In the genomic region with DNA sequence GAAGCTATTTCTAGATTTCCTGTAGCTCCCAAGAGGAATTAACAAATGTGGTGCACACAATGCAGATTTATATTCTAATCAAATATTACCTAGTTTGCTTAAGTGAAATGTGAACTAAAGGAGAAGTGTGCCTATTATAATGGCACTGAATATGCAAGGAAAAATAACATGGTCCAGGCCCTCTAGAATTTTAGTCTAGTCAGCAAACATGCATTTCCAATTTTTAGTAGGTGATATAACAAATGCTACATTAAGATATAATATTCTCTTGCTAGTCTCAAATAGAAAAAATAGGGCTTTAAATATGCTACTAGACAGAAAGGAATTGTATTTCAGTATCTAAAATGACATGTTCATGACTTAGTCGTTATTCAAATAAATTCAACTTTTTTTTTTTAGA, we compare ENCODE assay signal across 22 cellular contexts.
DNase-seq lines count a peak whose midpoint lies in the region; ATAC-seq, FAIRE-seq and TF ChIP-seq lines count a peak whose summit lies in the region.
"Had no signal": no experiment of that assay in that cellular context is flagged by ENCODE, and none has a peak within 500 bp of the region (broad histone marks: within the 10 kb centered on the region; RNA-seq: fewer than 3 reads in every experiment).

No MANE protein-coding gene starts in this region.

- 0% methylated on average over 1 of the region's 1 CpG for WGBS in HepG2 (ENCODE audit: low lambda C conversion rate)
- WGBS in right lobe of liver (ENCODE audit: insufficient coverage, low coverage, low lambda C conversion rate, missing lambda C conversion rate) = 50% methylated on average over 1 of the region's 1 CpG
- 33% methylated on average over 1 of the region's 1 CpG for WGBS in K562 (ENCODE audit: insufficient coverage, low coverage, missing lambda C conversion rate)

- TF ChIP-seq RAD21 in HepG2 (CRISPR knock-in tag; IDR thresholded peaks at IDR 0.05) (no peak), K562 (CRISPR knock-in tag; conservative IDR thresholded peaks at IDR 0.05 in 1 of 2, IDR thresholded peaks at IDR 0.05 in 1 of 2) (no peak)

- H3K9me1 ChIP-seq in K562 (ENCODE audit: control insufficient read depth, insufficient read depth, low read length) = no peaks in the 10 kb centered on the region

- H3K4me1 ChIP-seq in HepG2 (ENCODE audit: insufficient read depth, low read length) = no peaks in the 10 kb centered on the region
- H3K4me1 ChIP-seq in right lobe of liver = no peaks in the 10 kb centered on the region
- peaks cover 11% of the 10 kb centered on the region; the same call in 1 of the 2 replicates for H3K4me1 ChIP-seq in BLaER1
- no peaks in the 10 kb centered on the region for H3K4me1 ChIP-seq in K562 (replicated peaks in 1 of 2; ENCODE audit: control insufficient read depth in 2 of 2, insufficient read depth in 2 of 2, low read length in 2 of 2)
- H3K4me1 ChIP-seq: BE2C, Caco-2 had no signal

- H3K9ac ChIP-seq in HepG2 (ENCODE audit: insufficient read depth, low read depth, low read length) (no peak overlapping the region), BLaER1 (no peak overlapping the region), K562 (ENCODE audit: insufficient read depth in 1 of 2, low read depth in 2 of 2, low read length in 2 of 2) (no peak overlapping the region)
- H3K9ac ChIP-seq: BLaER1 treated with 17β-estradiol and CSF1 and Interleukin-3, amounts not matched to agents 10 nM and 100 nM had no signal

- H3K36me3 ChIP-seq in HepG2 (replicated peaks in 1 of 2; ENCODE audit: control insufficient read depth in 1 of 2, insufficient read depth in 2 of 2, low read length in 2 of 2) = no peaks in the 10 kb centered on the region
- no peaks in the 10 kb centered on the region for H3K36me3 ChIP-seq in right lobe of liver
- no peaks in the 10 kb centered on the region for H3K36me3 ChIP-seq in BLaER1
- H3K36me3 ChIP-seq in K562 (ENCODE audit: control insufficient read depth, insufficient read depth, low read length) = no peaks in the 10 kb centered on the region
- H3K36me3 ChIP-seq: BE2C; BLaER1 treated with 17β-estradiol and CSF1 and Interleukin-3, amounts not matched to agents 10 nM and 100 nM had no signal

- TF ChIP-seq CTCF in HepG2 (CRISPR knock-in tag; IDR thresholded peaks at IDR 0.05) (no peak), right lobe of liver (IDR thresholded peaks at IDR 0.05) (no peak), K562 (IDR thresholded peaks at IDR 0.05 in 2 of 3, conservative IDR thresholded peaks at IDR 0.05 in 1 of 3; ENCODE audit: insufficient read depth in 2 of 3, low read depth in 1 of 3, low read length in 3 of 3) (no peak)

- H4K20me1 ChIP-seq in HepG2 (ENCODE audit: insufficient read depth, low read length) = no peaks in the 10 kb centered on the region
- no peaks in the 10 kb centered on the region for H4K20me1 ChIP-seq in BLaER1
- H4K20me1 ChIP-seq in K562 (replicated peaks; ENCODE audit: control insufficient read depth, insufficient read depth, low read length) = no peaks in the 10 kb centered on the region
- H4K20me1 ChIP-seq: BLaER1 treated with 17β-estradiol and CSF1 and Interleukin-3, amounts not matched to agents 10 nM and 100 nM had no signal

- H3K9me3 ChIP-seq in HepG2 (ENCODE audit: low read length) (no peaks in the 10 kb centered on the region), right lobe of liver (no peaks in the 10 kb centered on the region), BLaER1 (no peaks in the 10 kb centered on the region), K562 (replicated peaks; ENCODE audit: control insufficient read depth, insufficient read depth, low read depth, low read length) (no peaks in the 10 kb centered on the region)
- H3K9me3 ChIP-seq: BE2C; BLaER1 treated with 17β-estradiol and CSF1 and Interleukin-3, amounts not matched to agents 10 nM and 100 nM; Caco-2 had no signal

- intact Hi-C loops in HepG2 (cut with micrococcal nuclease; ENCODE audit: unreplicated experiment) = no loop called here
- intact Hi-C loops in right lobe of liver (cut with DNase I) = no loop called here
- intact Hi-C loops in K562 (cut with micrococcal nuclease) = no loop called here

- H3K27me3 ChIP-seq in HepG2 (ENCODE audit: control insufficient read depth in 1 of 2, insufficient read depth in 2 of 2, low read length in 2 of 2) = no peaks in the 10 kb centered on the region
- H3K27me3 ChIP-seq in right lobe of liver = no peaks in the 10 kb centered on the region
- H3K27me3 ChIP-seq in BLaER1 = no peaks in the 10 kb centered on the region
- no peaks in the 10 kb centered on the region for H3K27me3 ChIP-seq in K562 (ENCODE audit: control insufficient read depth in 2 of 2, insufficient read depth in 2 of 2, low read length in 2 of 2)
- H3K27me3 ChIP-seq: BE2C; BLaER1 treated with 17β-estradiol and CSF1 and Interleukin-3, amounts not matched to agents 10 nM and 100 nM had no signal

- in situ Hi-C loops in HepG2 (cut with HindIII; ENCODE audit: extremely low pct_ligation_motif_present, low pct_unique_long_range_greater_than_20kb) (no loop called here), K562 (cut with MboI) (no loop called here)

- H3K4me3 ChIP-seq in HepG2 (replicated peaks in 1 of 3; ENCODE audit: insufficient read depth in 1 of 3, low read depth in 2 of 3, low read length in 3 of 3) = no peak overlapping the region
- H3K4me3 ChIP-seq in right lobe of liver = no peak overlapping the region
- no peak overlapping the region for H3K4me3 ChIP-seq in BLaER1
- H3K4me3 ChIP-seq in K562 = no peak overlapping the region
- H3K4me3 ChIP-seq: BLaER1 treated with 17β-estradiol and CSF1 and Interleukin-3, amounts not matched to agents 10 nM and 100 nM had no signal

- CTCF ChIA-PET in HepG2 (lab: Yijun Ruan, JAX; ENCODE audit: low intra/inter-chr PET ratio, low total read pairs) (no interaction called here), K562 (lab: Yijun Ruan, JAX; ENCODE audit: low intra/inter-chr PET ratio) (no interaction called here)

- ATAC-seq in HepG2 (no peak), right lobe of liver (no peak), K562 (no peak), GM19452 (IDR thresholded peaks at IDR 0.05; ENCODE audit: unreplicated experiment) (no peak), GM21360 (IDR thresholded peaks at IDR 0.05; ENCODE audit: unreplicated experiment) (no peak)
- ATAC-seq: CD8-positive, alpha-beta T cell had no signal

- POLR2A ChIA-PET in HepG2 (lab: Yijun Ruan, JAX) = no interaction called here
- POLR2A ChIA-PET in K562 (lab: Yijun Ruan, JAX) = no interaction called here

- no peaks in the 10 kb centered on the region for H3K79me2 ChIP-seq in HepG2 (ENCODE audit: insufficient read depth, low read length)
- no peaks in the 10 kb centered on the region for H3K79me2 ChIP-seq in K562 (ENCODE audit: control insufficient read depth, insufficient read depth, low read length)

- no TSS peak for BruUV-seq in HepG2 (replicated peaks; lab: Mats Ljungman, UMichigan)
- BruUV-seq in K562 (replicated peaks; lab: Mats Ljungman, UMichigan) = no TSS peak

- no peak overlapping the region for H3K4me2 ChIP-seq in HepG2 (ENCODE audit: low read depth, low read length)
- H3K4me2 ChIP-seq in BLaER1 = peak overlapping the region; percentile 57
- no peak overlapping the region for H3K4me2 ChIP-seq in K562 (ENCODE audit: insufficient read depth, low read length)

- FAIRE-seq in HepG2 (lab: Jason Lieb, UNC) (no peak), K562 (lab: Jason Lieb, UNC) (no peak)
- FAIRE-seq: A204.1, D721Med, G401.6, GM12891, GM19239 had no signal

- H2AFZ ChIP-seq in HepG2 (ENCODE audit: low read length) = no peak overlapping the region
- no peak overlapping the region for H2AFZ ChIP-seq in K562 (ENCODE audit: low read depth, low read length)

- TF ChIP-seq POLR2A in HepG2 (IDR thresholded peaks at IDR 0.05; ENCODE audit: insufficient read depth in 1 of 2, low read depth in 2 of 2, low read length in 2 of 2) = no peak
- no peak for TF ChIP-seq POLR2A in right lobe of liver (IDR thresholded peaks at IDR 0.05)
- no peak for TF ChIP-seq POLR2A in K562 (conservative IDR thresholded peaks at IDR 0.05)

- no peak overlapping the region for H3K27ac ChIP-seq in HepG2 (ENCODE audit: extremely low read length, insufficient read depth, low read length)
- no peak overlapping the region for H3K27ac ChIP-seq in right lobe of liver
- H3K27ac ChIP-seq in BLaER1 = no peak overlapping the region
- no peak overlapping the region for H3K27ac ChIP-seq in K562 (ENCODE audit: extremely low read depth, low read depth, low read length)
- H3K27ac ChIP-seq: BLaER1 treated with 17β-estradiol and CSF1 and Interleukin-3, amounts not matched to agents 10 nM and 100 nM; C4-2B had no signal

- TF ChIP-seq EP300 in HepG2 (IDR thresholded peaks at IDR 0.05; ENCODE audit: low read depth in 2 of 2, low read length in 2 of 2) (no peak), HepG2 (CRISPR knock-in tag; IDR thresholded peaks at IDR 0.05; ENCODE audit: borderline replicate concordance) (no peak), K562 (IDR thresholded peaks at IDR 0.05; ENCODE audit: low read length) (no peak)

- DNase-seq in HepG2 (ENCODE audit: low spot score) (no peak), right lobe of liver (no peak), K562 (ENCODE audit: extremely low read depth in 1 of 4, low spot score in 3 of 4) (no peak), SW 1271 (lab: John Stamatoyannopoulos, UW) (no peak)
- DNase-seq: 8988T; BE2C; Caco-2; Calu3; CD4-positive, alpha-beta T cell; CD8-positive, alpha-beta T cell; DMS79 treated with DMSO at 0.1 percent for 48 hours; GF-D8 had no signal

TF ChIP-seq in HepG2, 621 proteins besides CTCF, POLR2A, EP300 and RAD21:
- TF ChIP-seq MAFK (conservative IDR thresholded peaks at IDR 0.05 in 1 of 2, IDR thresholded peaks at IDR 0.05 in 1 of 2; ENCODE audit: low read length in 2 of 2) (peak; percentile 91 to 94), KAT7 (CRISPR knock-in tag; IDR thresholded peaks at IDR 0.05; ENCODE audit: borderline replicate concordance) (no peak), MAFF (IDR thresholded peaks at IDR 0.05; ENCODE audit: low read depth, low read length) (peak; percentile 91), YY1 (IDR thresholded peaks at IDR 0.05; ENCODE audit: insufficient read depth, insufficient replicate concordance, low read depth, low read length) (no peak)

TF ChIP-seq in K562, 482 proteins besides CTCF, POLR2A, EP300 and RAD21 (continues in another document):
- TF ChIP-seq, protein P1, sequence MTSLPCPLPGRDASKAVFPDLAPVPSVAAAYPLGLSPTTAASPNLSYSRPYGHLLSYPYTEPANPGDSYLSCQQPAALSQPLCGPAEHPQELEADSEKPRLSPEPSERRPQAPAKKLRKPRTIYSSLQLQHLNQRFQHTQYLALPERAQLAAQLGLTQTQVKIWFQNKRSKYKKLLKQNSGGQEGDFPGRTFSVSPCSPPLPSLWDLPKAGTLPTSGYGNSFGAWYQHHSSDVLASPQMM (CRISPR knock-in tag; IDR thresholded peaks at IDR 0.05) = no peak
- TF ChIP-seq C11orf30 (IDR thresholded peaks at IDR 0.05; ENCODE audit: low read depth) = peak; percentile 62
- TF ChIP-seq E2F3 (CRISPR knock-in tag; IDR thresholded peaks at IDR 0.05) = no peak
- no peak for TF ChIP-seq ATF7 (IDR thresholded peaks at IDR 0.05)
- TF ChIP-seq MAFG (tag; conservative IDR thresholded peaks at IDR 0.05) = peak; percentile 61
- no peak for TF ChIP-seq SP2 (IDR thresholded peaks at IDR 0.05; ENCODE audit: extremely low read depth, low read depth, low read length, poor library complexity, severe bottlenecking)
- no peak for TF ChIP-seq ZNF174 (CRISPR knock-in tag; IDR thresholded peaks at IDR 0.05)
- TF ChIP-seq HDAC6 (IDR thresholded peaks at IDR 0.05; ENCODE audit: low read depth, low read length) = no peak
- no peak for TF ChIP-seq STAG1 (CRISPR knock-in tag; IDR thresholded peaks at IDR 0.05; ENCODE audit: borderline replicate concordance)

Comparison
In these comparisons a context has a peak if more than half of its experiments do, and no peak if none do; other contexts are left out.
1. Of the 241 proteins assayed by ChIP-seq in both HepG2 and K562: peak only in HepG2: none; only in K562: MAFG; in both: MAFF and MAFK; in neither: 238.